In the genomic region with DNA sequence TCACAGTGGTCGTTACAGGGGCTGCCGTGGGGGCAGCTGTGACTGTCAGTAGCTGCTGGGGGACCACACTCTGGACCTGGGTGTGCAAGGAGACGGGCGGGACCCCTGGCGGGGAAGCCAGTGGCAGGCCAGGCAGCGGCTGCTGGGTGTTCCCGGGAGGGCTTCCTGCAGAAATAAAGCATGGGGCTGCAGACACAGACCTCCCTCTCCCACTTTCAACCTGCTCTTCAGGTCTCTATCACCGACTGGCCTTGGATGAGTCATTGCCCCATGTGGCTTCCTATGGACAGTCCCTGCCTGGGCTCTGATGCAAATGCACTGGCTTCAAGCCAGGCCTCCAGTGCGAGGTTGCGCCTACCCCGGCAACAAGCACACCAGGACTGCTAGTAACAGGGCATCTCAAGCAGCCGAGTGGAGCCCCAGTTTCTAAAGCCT, we compare ENCODE assay signal across 9 cellular contexts. TPM values are rescaled to one million over a fixed set of nuclear protein-coding genes. Genes with fewer than 3 reads are reported as not detected.
DNase-seq lines count a peak whose midpoint lies in the region; ATAC-seq and TF ChIP-seq lines count a peak whose summit lies in the region.
"Had no signal": no experiment of that assay in that cellular context is flagged by ENCODE, and none has a peak within 500 bp of the region (broad histone marks: within the 10 kb centered on the region; RNA-seq: fewer than 3 reads in every experiment).

No MANE protein-coding gene starts in this region.

- H3K9me3 ChIP-seq in BE2C (no peaks in the 10 kb centered on the region), upper lobe of right lung (no peaks in the 10 kb centered on the region)

- no peaks in the 10 kb centered on the region for H3K27me3 ChIP-seq in BE2C
- no peaks in the 10 kb centered on the region for H3K27me3 ChIP-seq in dorsolateral prefrontal cortex
- no peaks in the 10 kb centered on the region for H3K27me3 ChIP-seq in upper lobe of right lung

- H3K4me1 Mint-ChIP-seq in natural killer cell treated with Interleukin-12 subunit alpha and Interleukin-12 subunit beta and Interleukin-15 and Interleukin-18, amount 100 ng/mL, for 72 hours (ENCODE audit: low read depth in 2 of 2): peaks cover 29 to 37% of the 10 kb centered on the region in 2 donors

- no peaks in the 10 kb centered on the region for H3K9me3 Mint-ChIP-seq in natural killer cell treated with Interleukin-12 subunit alpha and Interleukin-12 subunit beta and Interleukin-15 and Interleukin-18, amount 100 ng/mL, for 72 hours
- H3K9me3 Mint-ChIP-seq: nephron had no signal

- H3K4me3 Mint-ChIP-seq in natural killer cell treated with Interleukin-12 subunit alpha and Interleukin-12 subunit beta and Interleukin-15 and Interleukin-18, amount 100 ng/mL, for 72 hours: peak overlapping the region; percentile 53

- H3K27ac ChIP-seq in dorsolateral prefrontal cortex: peak overlapping the region in 56 of 59 donors; percentile 7 to 99 (median 93)
- no peak overlapping the region for H3K27ac ChIP-seq in upper lobe of right lung

- no peak for TF ChIP-seq POLR2A in GM18505 (IDR thresholded peaks at IDR 0.05; ENCODE audit: borderline replicate concordance, extremely low read depth, insufficient read depth, insufficient read length)

- H3K27me3 Mint-ChIP-seq in natural killer cell treated with Interleukin-12 subunit alpha and Interleukin-12 subunit beta and Interleukin-15 and Interleukin-18, amount 100 ng/mL, for 72 hours: no peaks in the 10 kb centered on the region

- H3K27ac Mint-ChIP-seq in natural killer cell treated with Interleukin-12 subunit alpha and Interleukin-12 subunit beta and Interleukin-15 and Interleukin-18, amount 100 ng/mL, for 72 hours: peak overlapping the region in 1 of 2 donors; percentile 73
- H3K27ac Mint-ChIP-seq: nephron had no signal

- no peaks in the 10 kb centered on the region for H3K36me3 Mint-ChIP-seq in natural killer cell treated with Interleukin-12 subunit alpha and Interleukin-12 subunit beta and Interleukin-15 and Interleukin-18, amount 100 ng/mL, for 72 hours

- peak; percentile 80 to 88 for ATAC-seq in natural killer cell treated with Interleukin-12 subunit alpha and Interleukin-12 subunit beta and Interleukin-15 and Interleukin-18, amount 100 ng/mL, for 72 hours
- peak; percentile 33 for ATAC-seq in upper lobe of right lung
- ATAC-seq in GM18505 (IDR thresholded peaks at IDR 0.05; ENCODE audit: unreplicated experiment): no peak

- H3K36me3 ChIP-seq in BE2C (peaks cover 38% of the 10 kb centered on the region), upper lobe of right lung (peaks cover 43% of the 10 kb centered on the region)

- H3K4me3 ChIP-seq in BE2C (ENCODE audit: low read depth, low read length): no peak overlapping the region
- H3K4me3 ChIP-seq in dorsolateral prefrontal cortex: peak overlapping the region in 25 of 59 donors; percentile 4 to 90 (median 78)
- no peak overlapping the region for H3K4me3 ChIP-seq in upper lobe of right lung

- DNase-seq in BE2C: peak; percentile 85
- peak; percentile 81 for DNase-seq in GM19240 (ENCODE audit: insufficient read length, low spot score)
- peak; percentile 89 for DNase-seq in HuH-7.5 (ENCODE audit: low spot score)
- DNase-seq in activated CD4-positive, alpha-beta T cell treated with anti-CD3 and anti-CD28 coated beads for 48 hours: peak; percentile 89
- DNase-seq in dorsolateral prefrontal cortex: peak; percentile 35 to 81 (median 68)
- DNase-seq in natural killer cell treated with Interleukin-12 subunit alpha and Interleukin-12 subunit beta and Interleukin-15 and Interleukin-18, amount 100 ng/mL, for 72 hours (ENCODE audit: low spot score): peak; percentile 90
- DNase-seq in upper lobe of right lung: peak; percentile 86

- peaks cover 33% of the 10 kb centered on the region for H3K4me1 ChIP-seq in BE2C
- H3K4me1 ChIP-seq in upper lobe of right lung: peaks cover 53% of the 10 kb centered on the region

- TF ChIP-seq CTCF in BE2C (IDR thresholded peaks at IDR 0.05; ENCODE audit: low read depth, low read length) (no peak), dorsolateral prefrontal cortex (IDR thresholded peaks at IDR 0.05 in 54 of 56, conservative IDR thresholded peaks at IDR 0.05 in 2 of 56; ENCODE audit: low read depth in 1 of 56, partially characterized antibody in 56 of 56) (peak in 1 of 56 donors; percentile 13), upper lobe of right lung (IDR thresholded peaks at IDR 0.05) (no peak)

- intact Hi-C loops in dorsolateral prefrontal cortex (cut with DNase I) (loop anchor here in 1 of 2 donors (10.0 kb wide), 1 partner anchor 95 kb away; no protein-coding TSS in a partner anchor), upper lobe of right lung (cut with DNase I) (loop anchor here (10.0 kb wide), 1 partner anchor 95 kb away; no protein-coding TSS in a partner anchor)

RNA-seq across cellular contexts. Expression of a gene that starts 17.2 kb away (rescaled TPM):
- polyA plus RNA-seq in BE2C (2012; ENCODE audit: insufficient read depth, insufficient read length, low read depth): 73.2 TPM
- total RNA-seq in dorsolateral prefrontal cortex (100 to 1,000 TPM in 84 of 120 experiments, 10 to 100 TPM in 36; 57.2 to 359 (median 120) TPM), upper lobe of right lung (80.8 TPM)
- total RNA-seq in natural killer cell treated with Interleukin-12 subunit alpha and Interleukin-12 subunit beta and Interleukin-15 and Interleukin-18, amount 100 ng/mL, for 72 hours: 10 to 100 TPM; 55.8 to 73.5 TPM
